8 cellular contexts compared by ENCODE assay signal in genomic region chr4:8267077-8267476, GRCh38. TPM values are rescaled to one million over a fixed set of nuclear protein-coding genes. Genes with fewer than 3 reads are reported as not detected.
A peak's percentile ranks its signal among the peaks of the same experiment; 100 is the strongest.
DNase-seq lines count a peak whose midpoint lies in the region; ATAC-seq and TF ChIP-seq lines count a peak whose summit lies in the region.

No MANE protein-coding gene starts in this region.

- POLR2A ChIA-PET in PC-9 (lab: Charles Lee; ENCODE audit: unreplicated experiment): interaction anchor here (0.6 kb wide), 1 partner anchor 133 kb away, joined by 6 read pairs; no protein-coding TSS in a partner anchor

- no peaks in the 10 kb centered on the region for H4K20me1 ChIP-seq in PC-9 (ENCODE audit: insufficient read depth)

- no peak overlapping the region for H3K4me3 ChIP-seq in HAP-1
- no peak overlapping the region for H3K4me3 ChIP-seq in PC-9
- H3K4me3 ChIP-seq in choroid plexus epithelial cell (ENCODE audit: low read depth, low read length): no peak overlapping the region
- no peak overlapping the region for H3K4me3 ChIP-seq in mesodermal cell (ENCODE audit: extremely low read depth, insufficient read depth, low read length, poor library complexity, severe bottlenecking)

- H3K4me1 ChIP-seq in HAP-1: peaks cover 6% of the 10 kb centered on the region
- no peaks in the 10 kb centered on the region for H3K4me1 ChIP-seq in PC-9 (replicated peaks; ENCODE audit: insufficient read depth)
- peaks cover 33% of the 10 kb centered on the region for H3K4me1 ChIP-seq in mesodermal cell (ENCODE audit: control insufficient read depth, insufficient read depth, low read length, poor library complexity, severe bottlenecking)

- H3K27ac ChIP-seq in PC-9 (no peak overlapping the region), mesodermal cell (ENCODE audit: low read depth, low read length, severe bottlenecking) (peak overlapping the region; percentile 73)

- no peaks in the 10 kb centered on the region for H3K36me3 ChIP-seq in HAP-1 (replicated peaks)
- no peaks in the 10 kb centered on the region for H3K36me3 ChIP-seq in PC-9 (ENCODE audit: low read depth)
- H3K36me3 ChIP-seq in mesodermal cell (ENCODE audit: control insufficient read depth, insufficient read depth, low read length): no peaks in the 10 kb centered on the region

- no peaks in the 10 kb centered on the region for H3K79me2 ChIP-seq in PC-9 (ENCODE audit: low read depth)

- no peak overlapping the region for H2AFZ ChIP-seq in PC-9

- CTCF ChIA-PET in PC-9 (lab: Charles Lee): interaction anchor here (0.7 to 2.0 kb wide), 3 partner anchors 90 to 135 kb away, joined by 3 to 8 read pairs (median 4); no protein-coding TSS in a partner anchor

- no peaks in the 10 kb centered on the region for H3F3A ChIP-seq in PC-9 (ENCODE audit: insufficient read depth, low read depth)

- WGBS in mesodermal cell (ENCODE audit: insufficient coverage in 2 of 2), 2 experiments: 69 to 73% methylated on average over 10 to 13 of the region's 13 CpGs

- no TSS peak for BruUV-seq in PC-9 (replicated peaks; lab: Mats Ljungman, UMichigan)

- in situ Hi-C loops in HAP-1 (cut with MboI; ENCODE audit: low sequenced_read_pairs): no loop called here

- H3K9me2 ChIP-seq in PC-9 (ENCODE audit: insufficient read depth): no peaks in the 10 kb centered on the region

- TF ChIP-seq CTCF in PC-9 (conservative IDR thresholded peaks at IDR 0.05): peak; percentile 81
- peak; percentile 70 for TF ChIP-seq CTCF in choroid plexus epithelial cell (conservative IDR thresholded peaks at IDR 0.05; ENCODE audit: low read depth, low read length)

- H3K9me3 ChIP-seq in HAP-1 (no peaks in the 10 kb centered on the region), PC-9 (ENCODE audit: insufficient read depth, low read depth) (no peaks in the 10 kb centered on the region), mesodermal cell (ENCODE audit: control insufficient read depth, low read length) (no peaks in the 10 kb centered on the region)

- H3K4me2 ChIP-seq in PC-9: no peak overlapping the region

- DNase-seq in DMS53 treated with DMSO at 0.1 percent for 48 hours (lab: John Stamatoyannopoulos, UW; ENCODE audit: unreplicated experiment): peak; percentile 81
- peak; percentile 31 to 82 for DNase-seq in HAP-1 (ENCODE audit: low spot score in 2 of 2)
- DNase-seq in PC-9: peak; percentile 44 to 78
- peak; percentile 60 for DNase-seq in choroid plexus epithelial cell (ENCODE audit: low read depth)
- no peak for DNase-seq in DMS153 treated with DMSO at 0.1 percent for 48 hours (lab: John Stamatoyannopoulos, UW; ENCODE audit: unreplicated experiment)
- DNase-seq in superior temporal gyrus (ENCODE audit: extremely low spot score): no peak

- H3K27me3 ChIP-seq in HAP-1 (ENCODE audit: low read depth) (no peaks in the 10 kb centered on the region), PC-9 (ENCODE audit: insufficient read depth, low read depth) (peaks cover 23% of the 10 kb centered on the region)

- intact Hi-C loops in PC-9 (cut with micrococcal nuclease; ENCODE audit: unreplicated experiment): loop anchor here (1.0 to 5.0 kb wide), 5 partner anchors 25 to 136 kb away; no protein-coding TSS in a partner anchor

- no peak for ATAC-seq in GM19455 (IDR thresholded peaks at IDR 0.05; ENCODE audit: unreplicated experiment)

RNA-seq across cellular contexts. Expression of gene HTRA3, which starts 2.5 kb away (rescaled TPM):
- total RNA-seq in PC-9 (2021): 14.1 and 22.8 TPM in 2 replicates
- 41.2 TPM for polyA plus RNA-seq in mesodermal cell (2013, experiment 1 of 2)
- 31.8 TPM for polyA plus RNA-seq in mesodermal cell (2013, experiment 2 of 2)

Comparison
In these comparisons a context has a peak if more than half of its experiments do, and no peak if none do; other contexts are left out.
1. DNase-seq: peak in DMS53 treated with DMSO at 0.1 percent for 48 hours (single experiment), HAP-1 (2 of 2), PC-9 (2 of 2) and choroid plexus epithelial cell (single experiment); none in DMS153 treated with DMSO at 0.1 percent for 48 hours (single experiment) and superior temporal gyrus (single experiment).